Comparison of ENCODE assay signal across 1 cellular context in genomic region chr19:45179063-45179847, GRCh38.
A peak's percentile ranks its signal among the peaks of the same experiment; 100 is the strongest.
TF ChIP-seq lines count a peak whose summit lies in the region.

No MANE protein-coding gene starts in this region.

TF ChIP-seq in HepG2, 621 proteins besides CTCF, POLR2A, EP300 and RAD21 (continued from another document and continues in another):
- TF ChIP-seq PATZ1 (CRISPR knock-in tag; IDR thresholded peaks at IDR 0.05): peak; percentile 28; the same call in 1 of the 2 replicates
- peak; percentile 33 for TF ChIP-seq ZEB1 (IDR thresholded peaks at IDR 0.05; ENCODE audit: insufficient replicate concordance, low read depth)
- peak; percentile 44; the same call in 1 of the 2 replicates for TF ChIP-seq BCL3 (CRISPR knock-in tag; IDR thresholded peaks at IDR 0.05)
- no peak for TF ChIP-seq MAZ (IDR thresholded peaks at IDR 0.05; ENCODE audit: borderline replicate concordance, low read depth, low read length)
- TF ChIP-seq MAZ (CRISPR knock-in tag; IDR thresholded peaks at IDR 0.05; ENCODE audit: low read depth): peak; percentile 32; the same call in 1 of the 2 replicates
- peak; percentile 63; the same call in 1 of the 2 replicates for TF ChIP-seq RBFOX2 (IDR thresholded peaks at IDR 0.05; ENCODE audit: low read depth, low read length)
- TF ChIP-seq CEBPB (IDR thresholded peaks at IDR 0.05; ENCODE audit: borderline replicate concordance, low read depth, low read length): no peak
- TF ChIP-seq THAP11 (CRISPR knock-in tag; IDR thresholded peaks at IDR 0.05): peak; percentile 9; the same call in 1 of the 2 replicates
- TF ChIP-seq AKAP8 (CRISPR knock-in tag; IDR thresholded peaks at IDR 0.05): no peak
- no peak for TF ChIP-seq SNAPC4 (CRISPR knock-in tag; IDR thresholded peaks at IDR 0.05)
- 0 out of 2 replicates have a peak, but pooled peaks have one; percentile 29 for TF ChIP-seq NR1H2 (CRISPR knock-in tag; IDR thresholded peaks at IDR 0.05; ENCODE audit: borderline replicate concordance, low read depth)
- 0 out of 2 replicates have a peak, but pooled peaks have one; percentile 53 for TF ChIP-seq PHF8 (CRISPR knock-in tag; IDR thresholded peaks at IDR 0.05)
- peak; percentile 70; the same call in 1 of the 2 replicates for TF ChIP-seq UBTF (CRISPR knock-in tag; IDR thresholded peaks at IDR 0.05)
- no peak for TF ChIP-seq MTERF4 (CRISPR knock-in tag; IDR thresholded peaks at IDR 0.05)
- TF ChIP-seq THAP9 (CRISPR knock-in tag; IDR thresholded peaks at IDR 0.05; ENCODE audit: borderline replicate concordance): no peak
- TF ChIP-seq ZNF432 (CRISPR knock-in tag; IDR thresholded peaks at IDR 0.05; ENCODE audit: borderline replicate concordance): no peak
- TF ChIP-seq ZNF234 (CRISPR knock-in tag; conservative IDR thresholded peaks at IDR 0.05): 0 out of 2 replicates have a peak, but pooled peaks have one; percentile 43
- TF ChIP-seq ZNF550 (CRISPR knock-in tag; IDR thresholded peaks at IDR 0.05; ENCODE audit: borderline replicate concordance): no peak
- TF ChIP-seq ZNF724P (CRISPR knock-in tag; IDR thresholded peaks at IDR 0.05; ENCODE audit: borderline replicate concordance): 0 out of 2 replicates have a peak, but pooled peaks have one; percentile 22
- no peak for TF ChIP-seq SP140L (CRISPR knock-in tag; IDR thresholded peaks at IDR 0.05; ENCODE audit: borderline replicate concordance)
- 0 out of 2 replicates have a peak, but pooled peaks have one; percentile 70 for TF ChIP-seq ZNF572 (CRISPR knock-in tag; IDR thresholded peaks at IDR 0.05)
- TF ChIP-seq ZBTB26 (CRISPR knock-in tag; IDR thresholded peaks at IDR 0.05; ENCODE audit: borderline replicate concordance): no peak
- TF ChIP-seq TBX2 (CRISPR knock-in tag; IDR thresholded peaks at IDR 0.05; ENCODE audit: borderline replicate concordance): peak; percentile 1; the same call in 1 of the 2 replicates
- no peak for TF ChIP-seq BATF2 (CRISPR knock-in tag; IDR thresholded peaks at IDR 0.05)
- TF ChIP-seq TOPORS (CRISPR knock-in tag; IDR thresholded peaks at IDR 0.05): no peak
- no peak for TF ChIP-seq ATF1 (CRISPR knock-in tag; IDR thresholded peaks at IDR 0.05)
- no peak for TF ChIP-seq BRD4 (CRISPR knock-in tag; IDR thresholded peaks at IDR 0.05)
- no peak for TF ChIP-seq ZBTB20 (CRISPR knock-in tag; IDR thresholded peaks at IDR 0.05; ENCODE audit: borderline replicate concordance, low read depth)
- TF ChIP-seq AGO2 (optimal IDR thresholded peaks at IDR 0.05; ENCODE audit: low read depth, low read length): peak; percentile 57
- TF ChIP-seq BCL6 (CRISPR knock-in tag; IDR thresholded peaks at IDR 0.05): no peak
- TF ChIP-seq ZBTB3 (CRISPR knock-in tag; IDR thresholded peaks at IDR 0.05; ENCODE audit: borderline replicate concordance, low read depth): 0 out of 2 replicates have a peak, but pooled peaks have one; percentile 27
- TF ChIP-seq MTF1 (CRISPR knock-in tag; IDR thresholded peaks at IDR 0.05): no peak
- TF ChIP-seq ZNF670 (CRISPR knock-in tag; IDR thresholded peaks at IDR 0.05; ENCODE audit: borderline replicate concordance): peak; percentile 62; the same call in 1 of the 2 replicates
- peak; percentile 33 for TF ChIP-seq ZFX (CRISPR knock-in tag; IDR thresholded peaks at IDR 0.05; ENCODE audit: low read depth)
- no peak; the same call in 1 of the 2 replicates for TF ChIP-seq ZIK1 (CRISPR knock-in tag; IDR thresholded peaks at IDR 0.05; ENCODE audit: borderline replicate concordance, low read depth)
- TF ChIP-seq ZFY (CRISPR knock-in tag; IDR thresholded peaks at IDR 0.05): peak; percentile 80
- TF ChIP-seq ZNF138 (CRISPR knock-in tag; IDR thresholded peaks at IDR 0.05; ENCODE audit: low read depth): 0 out of 2 replicates have a peak, but pooled peaks have one; percentile 28
- TF ChIP-seq ZFP90 (CRISPR knock-in tag; IDR thresholded peaks at IDR 0.05; ENCODE audit: borderline replicate concordance): 0 out of 2 replicates have a peak, but pooled peaks have one; percentile 0
- 0 out of 2 replicates have a peak, but pooled peaks have one; percentile 31 for TF ChIP-seq THAP8 (CRISPR knock-in tag; IDR thresholded peaks at IDR 0.05; ENCODE audit: borderline replicate concordance)
- TF ChIP-seq ZNF776 (CRISPR knock-in tag; IDR thresholded peaks at IDR 0.05): peak; percentile 43; the same call in 1 of the 2 replicates
- no peak for TF ChIP-seq ZNF816 (CRISPR knock-in tag; IDR thresholded peaks at IDR 0.05; ENCODE audit: borderline replicate concordance)
- peak; percentile 57; the same call in 1 of the 2 replicates for TF ChIP-seq ZNF629 (CRISPR knock-in tag; conservative IDR thresholded peaks at IDR 0.05)
- peak; percentile 58; the same call in 1 of the 2 replicates for TF ChIP-seq KDM5A (IDR thresholded peaks at IDR 0.05; ENCODE audit: borderline replicate concordance, low read length)
